ENCODE assay signal across 1 cellular context in genomic region chr2:103873719-103874359, GRCh38.
TF ChIP-seq lines count a peak whose summit lies in the region.

No MANE protein-coding gene starts in this region.

TF ChIP-seq in WTC11, 78 proteins besides CTCF, POLR2A, EP300 and RAD21 (continued from another document):
- no peak for TF ChIP-seq PREB (CRISPR knock-in tag; IDR thresholded peaks at IDR 0.05; ENCODE audit: borderline replicate concordance)
- no peak for TF ChIP-seq AFF4 (CRISPR knock-in tag; IDR thresholded peaks at IDR 0.05; ENCODE audit: borderline replicate concordance)
- no peak for TF ChIP-seq ZNF219 (CRISPR knock-in tag; IDR thresholded peaks at IDR 0.05; ENCODE audit: borderline replicate concordance)
- TF ChIP-seq NR2C2 (CRISPR knock-in tag; IDR thresholded peaks at IDR 0.05): no peak
- TF ChIP-seq ATF1 (CRISPR knock-in tag; IDR thresholded peaks at IDR 0.05): no peak
- no peak for TF ChIP-seq SMAD3 (CRISPR knock-in tag; IDR thresholded peaks at IDR 0.05; ENCODE audit: borderline replicate concordance)
- TF ChIP-seq NFE2L1 (CRISPR knock-in tag; IDR thresholded peaks at IDR 0.05): no peak
- no peak for TF ChIP-seq ZBTB21 (CRISPR knock-in tag; IDR thresholded peaks at IDR 0.05; ENCODE audit: borderline replicate concordance)
- TF ChIP-seq GRHL2 (CRISPR knock-in tag; IDR thresholded peaks at IDR 0.05; ENCODE audit: insufficient replicate concordance, severe bottlenecking): no peak
- TF ChIP-seq ZNF317 (CRISPR knock-in tag; IDR thresholded peaks at IDR 0.05; ENCODE audit: borderline replicate concordance, low read depth): no peak
- no peak for TF ChIP-seq CDX4 (CRISPR knock-in tag; IDR thresholded peaks at IDR 0.05; ENCODE audit: borderline replicate concordance)
- no peak for TF ChIP-seq ZNF263 (CRISPR knock-in tag; IDR thresholded peaks at IDR 0.05; ENCODE audit: low read depth)
- no peak for TF ChIP-seq NFYB (CRISPR knock-in tag; conservative IDR thresholded peaks at IDR 0.05; ENCODE audit: low read depth)
TF ChIP-seq in WTC11: peak in this region for 0.
